9 cellular contexts compared by ENCODE assay signal in the genomic region with DNA sequence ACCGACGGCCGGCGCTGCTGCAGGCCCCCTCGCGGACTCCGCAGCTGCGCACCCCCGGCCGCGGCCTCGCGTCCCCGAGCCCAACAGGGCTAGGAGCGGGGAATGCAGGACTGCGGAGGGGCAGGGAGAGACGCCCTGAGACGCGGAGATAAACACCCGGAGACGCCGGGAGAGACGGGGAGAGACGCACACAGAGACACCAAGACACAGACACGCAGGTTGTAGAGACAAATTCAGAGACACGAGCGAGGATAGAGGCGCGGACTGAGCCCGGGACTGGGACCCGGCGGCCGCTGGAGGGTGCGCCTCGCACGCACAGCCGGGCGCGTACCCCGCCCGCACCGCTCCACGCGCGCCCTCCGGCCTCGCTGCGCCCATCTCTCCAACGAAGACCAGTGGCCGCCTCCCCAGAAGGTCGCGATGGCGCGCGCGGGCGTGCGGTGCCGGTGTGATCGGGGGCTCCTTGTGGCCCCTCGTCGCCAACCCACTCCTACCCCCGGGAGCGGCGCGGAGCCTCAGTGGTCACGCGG. TPM values are rescaled to one million over a fixed set of nuclear protein-coding genes. Genes with fewer than 3 reads are reported as not detected.
DNase-seq lines count a peak whose midpoint lies in the region; ATAC-seq and TF ChIP-seq lines count a peak whose summit lies in the region.
"Had no signal": no experiment of that assay in that cellular context is flagged by ENCODE, and none has a peak within 500 bp of the region (broad histone marks: within the 10 kb centered on the region; RNA-seq: fewer than 3 reads in every experiment).

No MANE protein-coding gene starts in this region.

- no peaks in the 10 kb centered on the region for H3K9me3 Mint-ChIP-seq in MCF 10A (ENCODE audit: unreplicated experiment)

- CTCF ChIA-PET in MCF 10A (lab: Yijun Ruan, JAX) = no interaction called here
- CTCF ChIA-PET in mammary epithelial cell (lab: Charles Lee; ENCODE audit: low non-redundant PET) = no interaction called here

- POLR2A ChIA-PET in MCF 10A (lab: Yijun Ruan, JAX) = no interaction called here

- no peaks in the 10 kb centered on the region for H3K79me2 ChIP-seq in mammary epithelial cell (ENCODE audit: insufficient read depth, low read length)

- no peak overlapping the region for H3K27ac Mint-ChIP-seq in MCF 10A (ENCODE audit: low read depth, unreplicated experiment)

- DNase-seq in MCF 10A (ENCODE audit: unreplicated experiment) (no peak), mammary epithelial cell (no peak), colonic mucosa (no peak), mucosa of descending colon (peak in 1 of 3 donors; percentile 43), upper lobe of right lung (no peak), NCI-H526 treated with DMSO at 0.1 percent for 48 hours (lab: John Stamatoyannopoulos, UW) (no peak)
- no peak for DNase-seq in stimulated activated CD4-positive, alpha-beta T cell treated with anti-CD3 and anti-CD28 coated beads, Interleukin-15, amount 100 ng/mL, for 24 hours
- DNase-seq in stimulated activated CD4-positive, alpha-beta T cell treated with anti-CD3 and anti-CD28 coated beads, Interleukin-2, amount 100 ng/mL, for 48 hours = no peak
- DNase-seq: stimulated activated CD4-positive, alpha-beta T cell treated with anti-CD3 and anti-CD28 coated beads, Interleukin-4, amount 100 ng/mL, for 4 hours had no signal

- intact Hi-C loops in MCF 10A (cut with micrococcal nuclease) = no loop called here
- intact Hi-C loops in mammary epithelial cell (cut with micrococcal nuclease) = no loop called here
- intact Hi-C loops in colonic mucosa (cut with DNase I) = no loop called here
- intact Hi-C loops in mucosa of descending colon (cut with DNase I, micrococcal nuclease) = no loop called here
- intact Hi-C loops in upper lobe of right lung (cut with DNase I) = no loop called here

- no peak overlapping the region for H3K4me3 ChIP-seq in mammary epithelial cell (replicated peaks in 1 of 3; ENCODE audit: insufficient read depth in 1 of 3, low read depth in 2 of 3, low read length in 3 of 3)
- H3K4me3 ChIP-seq in colonic mucosa = peak overlapping the region; percentile 27
- no peak overlapping the region for H3K4me3 ChIP-seq in mucosa of descending colon
- peak overlapping the region; percentile 34 for H3K4me3 ChIP-seq in upper lobe of right lung

- H3K4me1 ChIP-seq in mammary epithelial cell (ENCODE audit: insufficient read depth, low read length) (peaks cover 20% of the 10 kb centered on the region), colonic mucosa (peaks cover 4% of the 10 kb centered on the region), mucosa of descending colon (ENCODE audit: low read depth) (peaks cover 7% of the 10 kb centered on the region), upper lobe of right lung (peaks cover 16% of the 10 kb centered on the region)

- no peak overlapping the region for H3K9ac ChIP-seq in mammary epithelial cell (ENCODE audit: insufficient read depth, low read length)
- no peak overlapping the region for H3K9ac ChIP-seq in colonic mucosa (ENCODE audit: low read depth in 2 of 2, low read length in 2 of 2)

- H3K4me1 Mint-ChIP-seq in MCF 10A (ENCODE audit: insufficient read depth, unreplicated experiment) = peaks cover 28% of the 10 kb centered on the region

- H3K9me3 ChIP-seq in mammary epithelial cell (replicated peaks; ENCODE audit: insufficient read depth, low read length) (no peaks in the 10 kb centered on the region), colonic mucosa (no peaks in the 10 kb centered on the region), mucosa of descending colon (no peaks in the 10 kb centered on the region), upper lobe of right lung (no peaks in the 10 kb centered on the region)

- no peak overlapping the region for H3K27ac ChIP-seq in mammary epithelial cell (ENCODE audit: insufficient read depth, low read depth, low read length)
- no peak overlapping the region for H3K27ac ChIP-seq in colonic mucosa
- H3K27ac ChIP-seq in upper lobe of right lung = no peak overlapping the region

- WGBS in mammary epithelial cell (ENCODE audit: low coverage, missing lambda C conversion rate) = 0% methylated on average over 6 of the region's 68 CpGs

- TF ChIP-seq CTCF in MCF 10A (IDR thresholded peaks at IDR 0.05; ENCODE audit: unreplicated experiment) (no peak), mammary epithelial cell (conservative IDR thresholded peaks at IDR 0.05 in 1 of 2, IDR thresholded peaks at IDR 0.05 in 1 of 2; ENCODE audit: extremely low read depth in 1 of 2, insufficient read depth in 1 of 2, low read depth in 1 of 2, low read length in 2 of 2) (no peak), colonic mucosa (IDR thresholded peaks at IDR 0.05) (no peak), mucosa of descending colon (IDR thresholded peaks at IDR 0.05) (no peak), upper lobe of right lung (IDR thresholded peaks at IDR 0.05) (no peak)

- no peaks in the 10 kb centered on the region for H3K36me3 Mint-ChIP-seq in MCF 10A (ENCODE audit: insufficient read depth, unreplicated experiment)

- H3K36me3 ChIP-seq in mammary epithelial cell (ENCODE audit: insufficient read depth, low read length) (no peaks in the 10 kb centered on the region), colonic mucosa (no peaks in the 10 kb centered on the region), mucosa of descending colon (ENCODE audit: low read depth) (no peaks in the 10 kb centered on the region), upper lobe of right lung (no peaks in the 10 kb centered on the region)

- no peak overlapping the region for H2AFZ ChIP-seq in mammary epithelial cell (ENCODE audit: low read depth, low read length)

- H3K27me3 ChIP-seq in mammary epithelial cell (ENCODE audit: insufficient read depth, low read length) (peaks cover 25% of the 10 kb centered on the region), colonic mucosa (peaks cover 31% of the 10 kb centered on the region), upper lobe of right lung (peaks cover 59% of the 10 kb centered on the region)

- H3K27me3 Mint-ChIP-seq in MCF 10A (ENCODE audit: insufficient read depth, unreplicated experiment) = peaks cover 30% of the 10 kb centered on the region

- no TSS peak for BruUV-seq in MCF 10A (replicated peaks; lab: Mats Ljungman, UMichigan)
- no TSS peak for BruUV-seq in mammary epithelial cell (replicated peaks; lab: Mats Ljungman, UMichigan)

- in situ Hi-C loops in mammary epithelial cell (cut with MboI; ENCODE audit: low sequenced_read_pairs in 2 of 2) = no loop called here

- H3K4me2 ChIP-seq in mammary epithelial cell (ENCODE audit: insufficient read depth, low read depth, low read length) = no peak overlapping the region

- dilution Hi-C loops in mammary epithelial cell (cut with HindIII; ENCODE audit: low sequenced_read_pairs) = no loop called here

- H3K4me3 Mint-ChIP-seq in MCF 10A (ENCODE audit: unreplicated experiment) = peak overlapping the region; percentile 35

- no peaks in the 10 kb centered on the region for H4K20me1 ChIP-seq in mammary epithelial cell (ENCODE audit: insufficient read depth, low read length)

- ATAC-seq in mucosa of descending colon = peak; percentile 24
- peak; percentile 15 for ATAC-seq in upper lobe of right lung

RNA-seq across cellular contexts. Expression of a gene that starts 0.9 kb away (rescaled TPM):
- 0.47 and 1.2 TPM in 2 replicates for total RNA-seq in MCF 10A (2022)
- not detected for total RNA-seq in mammary epithelial cell
- polyA plus RNA-seq in mammary epithelial cell = not detected
- polyA minus RNA-seq in mammary epithelial cell = not detected
- total RNA-seq in colonic mucosa = under 1 TPM; 0.11 to 0.15 TPM
- total RNA-seq in mucosa of descending colon = under 1 TPM in 2 of 3 donors, not detected in 1; 0.17 to 0.79 TPM
- 0.46 TPM for total RNA-seq in upper lobe of right lung

RNA-seq across cellular contexts. Expression of a gene that starts 24.8 kb away (rescaled TPM):
- total RNA-seq in MCF 10A (2022) (3,055 and 3,511 TPM in 2 replicates), mammary epithelial cell (1,000 to 10,000 TPM; 1,153 to 1,694 TPM), colonic mucosa (1,000 to 10,000 TPM; 1,557 to 1,567 TPM), mucosa of descending colon (1,000 to 10,000 TPM; 1,315 to 1,492 (median 1,411) TPM), upper lobe of right lung (1,449 TPM)
- polyA plus RNA-seq in mammary epithelial cell = 2,221 TPM
- 738 TPM for polyA minus RNA-seq in mammary epithelial cell

RNA-seq across cellular contexts. Expression of a gene that starts 27.4 kb away (rescaled TPM):
- 6.6 and 7.7 TPM in 2 replicates for total RNA-seq in MCF 10A (2022)
- 10 to 100 TPM in 1 of 2 donors, 1 to 10 TPM in 1; 8.2 to 21.6 TPM for total RNA-seq in mammary epithelial cell
- 6.9 TPM for polyA plus RNA-seq in mammary epithelial cell
- 6.7 TPM for polyA minus RNA-seq in mammary epithelial cell
- 1 to 10 TPM; 5.9 to 8.8 TPM for total RNA-seq in colonic mucosa
- total RNA-seq in mucosa of descending colon = 10 to 100 TPM; 16.8 to 24.3 (median 20.1) TPM
- 27.5 TPM for total RNA-seq in upper lobe of right lung

RNA-seq across cellular contexts. Expression of a gene that starts 58.9 kb away (rescaled TPM):
- not detected in 2 replicates for total RNA-seq in MCF 10A (2022)
- total RNA-seq in mammary epithelial cell = not detected
- not detected for polyA plus RNA-seq in mammary epithelial cell
- not detected for polyA minus RNA-seq in mammary epithelial cell
- total RNA-seq in colonic mucosa = not detected
- not detected for total RNA-seq in mucosa of descending colon
- total RNA-seq in upper lobe of right lung = not detected

Comparison
In these comparisons a context has a peak if more than half of its experiments do, and no peak if none do; other contexts are left out.
1. H3K4me3 ChIP-seq: peak in colonic mucosa (single experiment) and upper lobe of right lung (single experiment); none in mammary epithelial cell (0 of 3) and mucosa of descending colon (single experiment).